8 cellular contexts compared by ENCODE assay signal in genomic region chr12:48997719-48998496, GRCh38. TPM values are rescaled to one million over a fixed set of nuclear protein-coding genes. Genes with fewer than 3 reads are reported as not detected.
DNase-seq lines count a peak whose midpoint lies in the region; ATAC-seq and TF ChIP-seq lines count a peak whose summit lies in the region.

No MANE protein-coding gene starts in this region.

- intact Hi-C loops in cardiac septum (cut with DNase I) = loop anchor here (5.0 kb wide), 1 partner anchor 146 kb away; the partner anchor contains the start of gene DDX23
- intact Hi-C loops in activated naive CD4-positive, alpha-beta T cell treated with anti-CD3 and anti-CD28 coated beads for 36 hours (cut with micrococcal nuclease) = loop anchor here (2.0 kb wide), 2 partner anchors 45 to 59 kb away; no protein-coding TSS in a partner anchor

- H3K27me3 Mint-ChIP-seq in activated naive CD4-positive, alpha-beta T cell treated with anti-CD3 and anti-CD28 coated beads for 36 hours (ENCODE audit: low read depth) = peaks cover 58% of the 10 kb centered on the region
- peaks cover 70% of the 10 kb centered on the region for H3K27me3 Mint-ChIP-seq in stimulated activated naive CD8-positive, alpha-beta T cell treated with anti-CD3 and anti-CD28 coated beads, Interleukin-15, amount 100 ng/mL, for 72 hours

- peaks cover 13% of the 10 kb centered on the region for H3K4me1 ChIP-seq in cardiac muscle cell (ENCODE audit: low read depth)

- H3K27me3 ChIP-seq in cardiac muscle cell = peaks cover 54% of the 10 kb centered on the region

- peaks cover 35% of the 10 kb centered on the region for H3K4me1 Mint-ChIP-seq in activated naive CD4-positive, alpha-beta T cell treated with anti-CD3 and anti-CD28 coated beads for 36 hours (ENCODE audit: low read depth)
- H3K4me1 Mint-ChIP-seq in stimulated activated naive CD8-positive, alpha-beta T cell treated with anti-CD3 and anti-CD28 coated beads, Interleukin-15, amount 100 ng/mL, for 72 hours = peaks cover 51% of the 10 kb centered on the region

- CTCF ChIA-PET in activated naive CD4-positive, alpha-beta T cell treated with anti-CD3 and anti-CD28 coated beads for 36 hours (lab: Charles Lee) = interaction anchor here (0.7 to 16.3 kb wide), 19 partner anchors 16 to 141 kb away, joined by 3 to 223 read pairs (median 3); partner anchors contain the start of genes DHH, PRKAG1, TUBA1B and WNT1

- peak; percentile 37 for ATAC-seq in HG03354 (IDR thresholded peaks at IDR 0.05; ENCODE audit: poor library complexity, severe bottlenecking, unreplicated experiment)
- peak; percentile 15 for ATAC-seq in stimulated activated naive CD8-positive, alpha-beta T cell treated with anti-CD3 and anti-CD28 coated beads, Interleukin-15, amount 100 ng/mL, for 72 hours
- ATAC-seq in esophagus mucosa = no peak
- ATAC-seq in HG03039 (IDR thresholded peaks at IDR 0.05; ENCODE audit: unreplicated experiment) = no peak

- H3K4me3 Mint-ChIP-seq in activated naive CD4-positive, alpha-beta T cell treated with anti-CD3 and anti-CD28 coated beads for 36 hours = peak overlapping the region; percentile 50
- H3K4me3 Mint-ChIP-seq in stimulated activated naive CD8-positive, alpha-beta T cell treated with anti-CD3 and anti-CD28 coated beads, Interleukin-15, amount 100 ng/mL, for 72 hours = peak overlapping the region; percentile 73 to 83

- no peaks in the 10 kb centered on the region for H3K9me3 Mint-ChIP-seq in activated naive CD4-positive, alpha-beta T cell treated with anti-CD3 and anti-CD28 coated beads for 36 hours
- H3K9me3 Mint-ChIP-seq in stimulated activated naive CD8-positive, alpha-beta T cell treated with anti-CD3 and anti-CD28 coated beads, Interleukin-15, amount 100 ng/mL, for 72 hours = no peaks in the 10 kb centered on the region

- H3K4me3 ChIP-seq in cardiac muscle cell = peak overlapping the region; percentile 27

- peaks cover 19% of the 10 kb centered on the region for H3K36me3 Mint-ChIP-seq in activated naive CD4-positive, alpha-beta T cell treated with anti-CD3 and anti-CD28 coated beads for 36 hours (ENCODE audit: low read depth)

- no peak for TF ChIP-seq CTCF in cardiac muscle cell (IDR thresholded peaks at IDR 0.05; ENCODE audit: low read depth, low read length)

- H3K27ac ChIP-seq in cardiac muscle cell = no peak overlapping the region

- H3K36me3 ChIP-seq in cardiac muscle cell = no peaks in the 10 kb centered on the region

- DNase-seq in cardiac muscle cell (ENCODE audit: low read depth in 1 of 2, low spot score in 1 of 2) (no peak), cardiac septum (ENCODE audit: low spot score) (no peak), iPS-NIHi7 (ENCODE audit: extremely low spot score) (peak; percentile 75)
- DNase-seq in activated naive CD4-positive, alpha-beta T cell treated with anti-CD3 and anti-CD28 coated beads for 36 hours = no peak
- DNase-seq in stimulated activated naive CD8-positive, alpha-beta T cell treated with anti-CD3 and anti-CD28 coated beads, Interleukin-15, amount 100 ng/mL, for 72 hours = peak in 1 of 2 donors; percentile 42

- no peak overlapping the region for H3K27ac Mint-ChIP-seq in activated naive CD4-positive, alpha-beta T cell treated with anti-CD3 and anti-CD28 coated beads for 36 hours
- H3K27ac Mint-ChIP-seq in stimulated activated naive CD8-positive, alpha-beta T cell treated with anti-CD3 and anti-CD28 coated beads, Interleukin-15, amount 100 ng/mL, for 72 hours = no peak overlapping the region

- no peaks in the 10 kb centered on the region for H3K9me3 ChIP-seq in cardiac muscle cell (ENCODE audit: low read depth)

RNA-seq across cellular contexts. Expression of gene DDN, which starts 1.3 kb away (rescaled TPM):
- total RNA-seq in cardiac muscle cell (4.4 and 5.4 TPM in 2 replicates), cardiac septum (1.00 TPM), esophagus mucosa (0.28 TPM)
- polyA plus RNA-seq in cardiac muscle cell = 2.1 and 3.0 TPM in 2 replicates
- under 1 TPM; 0.20 to 0.21 TPM for total RNA-seq in activated naive CD4-positive, alpha-beta T cell treated with anti-CD3 and anti-CD28 coated beads for 36 hours

RNA-seq across cellular contexts. Expression of gene WNT1, which starts 19.8 kb away (rescaled TPM):
- not detected in 2 replicates for total RNA-seq in cardiac muscle cell
- not detected in 2 replicates for polyA plus RNA-seq in cardiac muscle cell
- total RNA-seq in cardiac septum = not detected
- not detected for total RNA-seq in activated naive CD4-positive, alpha-beta T cell treated with anti-CD3 and anti-CD28 coated beads for 36 hours
- total RNA-seq in esophagus mucosa = not detected

RNA-seq across cellular contexts. Expression of gene PRKAG1, which starts 20.7 kb away (rescaled TPM):
- total RNA-seq in cardiac muscle cell (40.8 and 41.0 TPM in 2 replicates), cardiac septum (80.4 TPM), esophagus mucosa (52.8 TPM)
- 48.1 and 54.5 TPM in 2 replicates for polyA plus RNA-seq in cardiac muscle cell
- total RNA-seq in activated naive CD4-positive, alpha-beta T cell treated with anti-CD3 and anti-CD28 coated beads for 36 hours = 10 to 100 TPM; 49.4 to 50.9 TPM

RNA-seq across cellular contexts. Expression of gene WNT10B, which starts 26.4 kb away (rescaled TPM):
- 0.36 and 0.53 TPM in 2 replicates for total RNA-seq in cardiac muscle cell
- 0.45 TPM in 1 of 2 replicates, not detected in the other for polyA plus RNA-seq in cardiac muscle cell
- total RNA-seq in cardiac septum = 0.16 TPM
- not detected for total RNA-seq in activated naive CD4-positive, alpha-beta T cell treated with anti-CD3 and anti-CD28 coated beads for 36 hours
- 0.48 TPM for total RNA-seq in esophagus mucosa

RNA-seq across cellular contexts. Expression of gene ARF3, which starts 40.6 kb away (rescaled TPM):
- 106 and 115 TPM in 2 replicates for total RNA-seq in cardiac muscle cell
- polyA plus RNA-seq in cardiac muscle cell = 102 and 120 TPM in 2 replicates
- total RNA-seq in cardiac septum = 59.5 TPM
- total RNA-seq in activated naive CD4-positive, alpha-beta T cell treated with anti-CD3 and anti-CD28 coated beads for 36 hours = 10 to 100 TPM; 84.4 to 87.3 TPM
- total RNA-seq in esophagus mucosa = 144 TPM

Comparison
In these comparisons a context has a peak if more than half of its experiments do, and no peak if none do; other contexts are left out.
1. ATAC-seq: peak in HG03354 (single experiment) and stimulated activated naive CD8-positive, alpha-beta T cell treated with anti-CD3 and anti-CD28 coated beads, Interleukin-15, amount 100 ng/mL, for 72 hours (single experiment); none in esophagus mucosa (single experiment) and HG03039 (single experiment).